ENCODE assay signal across 9 cellular contexts in genomic region chr3:16514021-16514700, GRCh38. TPM values are rescaled to one million over a fixed set of nuclear protein-coding genes. Genes with fewer than 3 reads are reported as not detected.
A peak's percentile ranks its signal among the peaks of the same experiment; 100 is the strongest.
DNase-seq lines count a peak whose midpoint lies in the region; ATAC-seq and TF ChIP-seq lines count a peak whose summit lies in the region.
"Had no signal": no experiment of that assay in that cellular context is flagged by ENCODE, and none has a peak within 500 bp of the region (broad histone marks: within the 10 kb centered on the region; RNA-seq: fewer than 3 reads in every experiment).

No MANE protein-coding gene starts in this region.

- no peaks in the 10 kb centered on the region for H3K27me3 Mint-ChIP-seq in activated naive CD4-positive, alpha-beta T cell treated with anti-CD3 and anti-CD28 coated beads for 36 hours (ENCODE audit: low read depth)

- peak overlapping the region; percentile 100 for H3K27ac Mint-ChIP-seq in activated naive CD4-positive, alpha-beta T cell treated with anti-CD3 and anti-CD28 coated beads for 36 hours

- H3K36me3 Mint-ChIP-seq in activated naive CD4-positive, alpha-beta T cell treated with anti-CD3 and anti-CD28 coated beads for 36 hours (ENCODE audit: low read depth): peaks cover 22% of the 10 kb centered on the region

- TF ChIP-seq CTCF in astrocyte of the cerebellum (IDR thresholded peaks at IDR 0.05; ENCODE audit: low read depth, low read length, missing control alignments) (no peak), lung (IDR thresholded peaks at IDR 0.05; ENCODE audit: control extremely low read depth, extremely low read depth) (no peak), transverse colon (IDR thresholded peaks at IDR 0.05) (no peak)

- H3K27me3 ChIP-seq in lung (ENCODE audit: control insufficient read depth, insufficient read depth): no peaks in the 10 kb centered on the region
- H3K27me3 ChIP-seq in transverse colon: peaks cover 32% of the 10 kb centered on the region

- intact Hi-C loops in activated naive CD4-positive, alpha-beta T cell treated with anti-CD3 and anti-CD28 coated beads for 36 hours (cut with micrococcal nuclease): loop anchor here (5.0 kb wide), 4 partner anchors 328 to 1908 kb away; no protein-coding TSS in a partner anchor
- intact Hi-C loops in transverse colon (cut with DNase I; ENCODE audit: low total_unique reads): no loop called here

- peak overlapping the region; percentile 92 for H3K4me3 Mint-ChIP-seq in activated naive CD4-positive, alpha-beta T cell treated with anti-CD3 and anti-CD28 coated beads for 36 hours

- no peak for TF ChIP-seq EP300 in transverse colon (IDR thresholded peaks at IDR 0.05; ENCODE audit: low read depth)

- DNase-seq in activated naive CD4-positive, alpha-beta T cell treated with anti-CD3 and anti-CD28 coated beads for 36 hours: peak; percentile 36
- no peak for DNase-seq in activated naive CD4-positive, alpha-beta T cell treated with Interleukin-2 at 50 U/mL for 16 hours
- DNase-seq in astrocyte of the cerebellum (ENCODE audit: low read depth) (no peak), lung (ENCODE audit: low spot score) (no peak), transverse colon (no peak), cortex of kidney (lab: John Stamatoyannopoulos, UW) (no peak), nucleus accumbens (lab: John Stamatoyannopoulos, UW) (no peak), dedifferentiated amniotic fluid mesenchymal stem cell (ENCODE audit: extremely low spot score) (no peak)
- DNase-seq: COR-L47 had no signal

- ATAC-seq in lung (ENCODE audit: insufficient read depth, low FRiP score): no peak

- CTCF ChIA-PET in activated naive CD4-positive, alpha-beta T cell treated with anti-CD3 and anti-CD28 coated beads for 36 hours (lab: Charles Lee): no interaction called here

- no peak for TF ChIP-seq POLR2A in transverse colon (IDR thresholded peaks at IDR 0.05)

- H3K9me3 ChIP-seq in lung (ENCODE audit: control insufficient read depth in 2 of 2, insufficient read depth in 1 of 2, low read length in 1 of 2) (no peaks in the 10 kb centered on the region), transverse colon (no peaks in the 10 kb centered on the region)

- 44 to 51% methylated on average over 9 of the region's 9 CpGs for WGBS in lung, 2 donors
- WGBS in transverse colon (ENCODE audit: low coverage in 1 of 2), 2 donors: 29 to 56% methylated on average over 4 to 9 of the region's 9 CpGs

- H3K9me3 Mint-ChIP-seq in activated naive CD4-positive, alpha-beta T cell treated with anti-CD3 and anti-CD28 coated beads for 36 hours: peaks cover 11% of the 10 kb centered on the region

- peaks cover 62% of the 10 kb centered on the region for H3K4me1 Mint-ChIP-seq in activated naive CD4-positive, alpha-beta T cell treated with anti-CD3 and anti-CD28 coated beads for 36 hours (ENCODE audit: low read depth)

- H3K36me3 ChIP-seq in lung (ENCODE audit: control insufficient read depth in 2 of 2, insufficient read depth in 2 of 2, low read length in 2 of 2) (no peaks in the 10 kb centered on the region), transverse colon (no peaks in the 10 kb centered on the region)

- in situ Hi-C loops in astrocyte of the cerebellum (cut with HindIII; ENCODE audit: low sequenced_read_pairs) (no loop called here), transverse colon (cut with MboI; ENCODE audit: low pct_ligation_motif_present in 1 of 4, low pct_unique_long_range_greater_than_20kb in 1 of 4, low sequenced_read_pairs in 3 of 4) (no loop called here)

- H3K4me3 ChIP-seq in astrocyte of the cerebellum (ENCODE audit: low read depth, low read length) (peak overlapping the region; percentile 66), lung (peak overlapping the region; percentile 89), transverse colon (peak overlapping the region in 3 of 4 donors; percentile 45 to 62 (median 53))

- peaks cover 0 to 15% of the 10 kb centered on the region in 2 donors for H3K4me1 ChIP-seq in lung (ENCODE audit: control insufficient read depth in 2 of 2, insufficient read depth in 2 of 2, low read length in 2 of 2)
- peaks cover 0 to 20% (median 7%) of the 10 kb centered on the region in 4 donors for H3K4me1 ChIP-seq in transverse colon

- H3K27ac ChIP-seq in lung (ENCODE audit: low read depth in 1 of 2, low read length in 1 of 2): peak overlapping the region; percentile 50 to 57
- peak overlapping the region; percentile 75 to 81 (median 78) for H3K27ac ChIP-seq in transverse colon

RNA-seq across cellular contexts. Expression of gene RFTN1, which starts 0.7 kb away (rescaled TPM):
- total RNA-seq in activated naive CD4-positive, alpha-beta T cell treated with anti-CD3 and anti-CD28 coated beads for 36 hours: 100 to 1,000 TPM in 1 of 2 experiments, 10 to 100 TPM in 1; 95.9 to 109 TPM
- total RNA-seq in lung (10 to 100 TPM; 50.8 to 82.5 TPM), transverse colon (10 to 100 TPM in 3 of 4 donors, 1 to 10 TPM in 1; 6.7 to 25.7 (median 15.7) TPM)
- polyA plus RNA-seq in lung: 10 to 100 TPM; 33.8 to 55.9 TPM
